Comparison of ENCODE assay signal across 18 cellular contexts in the genomic region with DNA sequence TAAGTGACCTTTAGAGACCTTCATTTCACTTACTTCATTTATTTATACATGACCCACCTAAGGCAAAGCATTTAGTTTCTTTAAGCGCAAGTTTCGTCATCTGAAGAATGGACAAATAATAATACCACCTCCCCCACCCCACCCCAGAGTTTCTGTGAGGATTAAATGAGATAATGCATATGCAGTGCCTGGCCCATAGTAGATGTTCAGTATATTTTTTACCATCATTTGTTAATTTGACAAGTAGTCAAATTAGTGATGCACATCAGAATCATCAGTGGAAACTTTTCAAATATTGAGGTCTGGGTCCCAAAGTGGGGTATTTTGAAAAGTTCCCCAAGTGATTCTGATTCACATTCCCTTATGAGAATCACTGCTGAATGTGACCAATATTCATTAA.
DNase-seq lines count a peak whose midpoint lies in the region; ATAC-seq, FAIRE-seq and TF ChIP-seq lines count a peak whose summit lies in the region.
"Had no signal": no experiment of that assay in that cellular context is flagged by ENCODE, and none has a peak within 500 bp of the region (broad histone marks: within the 10 kb centered on the region; RNA-seq: fewer than 3 reads in every experiment).

No MANE protein-coding gene starts in this region.

- FAIRE-seq in H54 (lab: Jason Lieb, UNC), result peak; percentile 23
- FAIRE-seq: D721Med, HepG2 had no signal

- ATAC-seq in memory B cell (ENCODE audit: low read depth) (no peak), HG03159 (IDR thresholded peaks at IDR 0.05; ENCODE audit: unreplicated experiment) (no peak)
- no peak for ATAC-seq in stimulated activated effector memory CD8-positive, alpha-beta T cell treated with anti-CD3 and anti-CD28 coated beads, Interleukin-12 subunit alpha, Interleukin-12 subunit beta, amount 100 ng/mL, for 72 hours
- ATAC-seq: CD8-positive, alpha-beta T cell; HepG2; Panc1; T-cell had no signal

- H3K9me3 ChIP-seq in OCI-LY3 (ENCODE audit: insufficient read depth, low read length) (no peaks in the 10 kb centered on the region), SK-N-SH (no peaks in the 10 kb centered on the region)

- H3K27ac ChIP-seq in OCI-LY3 (ENCODE audit: low read length) (peak overlapping the region; percentile 100), SK-N-SH (ENCODE audit: low read depth in 2 of 2, low read length in 1 of 2) (no peak overlapping the region)

- no peaks in the 10 kb centered on the region for H4K20me1 ChIP-seq in OCI-LY3 (ENCODE audit: insufficient read depth, low read length)
- no peaks in the 10 kb centered on the region for H4K20me1 ChIP-seq in SK-N-SH (ENCODE audit: insufficient read depth)

- H3K4me2 ChIP-seq in OCI-LY3 (ENCODE audit: low read length) (peak overlapping the region; percentile 82), SK-N-SH (no peak overlapping the region)

- no peak for TF ChIP-seq CTCF in OCI-LY3 (IDR thresholded peaks at IDR 0.05; ENCODE audit: low read depth, low read length)
- no peak for TF ChIP-seq CTCF in SK-N-SH (IDR thresholded peaks at IDR 0.05)

- H3K79me2 ChIP-seq in OCI-LY3 (ENCODE audit: low read length), result no peaks in the 10 kb centered on the region
- no peaks in the 10 kb centered on the region for H3K79me2 ChIP-seq in SK-N-SH (ENCODE audit: insufficient read depth)

- no peak for TF ChIP-seq RAD21 in SK-N-SH (IDR thresholded peaks at IDR 0.05; ENCODE audit: low read length)

- H3K9me2 ChIP-seq in SK-N-SH, result no peaks in the 10 kb centered on the region

- H3K4me1 Mint-ChIP-seq in memory B cell, result peaks cover 55% of the 10 kb centered on the region
- H3K4me1 Mint-ChIP-seq in stimulated activated effector memory CD8-positive, alpha-beta T cell treated with anti-CD3 and anti-CD28 coated beads, Interleukin-12 subunit alpha, Interleukin-12 subunit beta, amount 100 ng/mL, for 72 hours, result peaks cover 23% of the 10 kb centered on the region

- H3K36me3 Mint-ChIP-seq in memory B cell, result no peaks in the 10 kb centered on the region
- no peaks in the 10 kb centered on the region for H3K36me3 Mint-ChIP-seq in stimulated activated effector memory CD8-positive, alpha-beta T cell treated with anti-CD3 and anti-CD28 coated beads, Interleukin-12 subunit alpha, Interleukin-12 subunit beta, amount 100 ng/mL, for 72 hours
- H3K36me3 Mint-ChIP-seq: CD8-positive, alpha-beta T cell; T-cell had no signal

- peak overlapping the region; percentile 13 for H3K27ac Mint-ChIP-seq in memory B cell
- H3K27ac Mint-ChIP-seq in stimulated activated effector memory CD8-positive, alpha-beta T cell treated with anti-CD3 and anti-CD28 coated beads, Interleukin-12 subunit alpha, Interleukin-12 subunit beta, amount 100 ng/mL, for 72 hours, result no peak overlapping the region
- H3K27ac Mint-ChIP-seq: CD8-positive, alpha-beta T cell; T-cell had no signal

- CTCF ChIA-PET in SK-N-SH (lab: Yijun Ruan, JAX), result interaction anchor here (1.2 kb wide), 1 partner anchor 17 kb away, joined by 3 read pairs; no protein-coding TSS in a partner anchor

- TF ChIP-seq POLR2A in H54 (IDR thresholded peaks at IDR 0.05; ENCODE audit: low read depth, low read length), result no peak

- H2AFZ ChIP-seq in OCI-LY3 (ENCODE audit: low read depth, low read length) (no peak overlapping the region), SK-N-SH (ENCODE audit: low read depth) (no peak overlapping the region)

- peak overlapping the region; percentile 61 for H3K4me3 ChIP-seq in OCI-LY3 (ENCODE audit: low read length)
- no peak overlapping the region for H3K4me3 ChIP-seq in SK-N-SH (ENCODE audit: low read depth in 2 of 2, low read length in 1 of 2)

- H3K36me3 ChIP-seq in OCI-LY3 (replicated peaks; ENCODE audit: low read depth, low read length) (no peaks in the 10 kb centered on the region), SK-N-SH (replicated peaks in 1 of 2; ENCODE audit: control insufficient read depth in 1 of 2, insufficient read depth in 2 of 2, low read length in 1 of 2) (no peaks in the 10 kb centered on the region)

- WGBS in SK-N-SH (ENCODE audit: low lambda C conversion rate), result 96% methylated on average over 2 of the region's 2 CpGs

- H3K4me1 ChIP-seq in OCI-LY3 (ENCODE audit: low read length) (peaks cover 94% of the 10 kb centered on the region), SK-N-SH (ENCODE audit: control insufficient read depth in 1 of 2, insufficient read depth in 2 of 2, low read depth in 1 of 2, low read length in 1 of 2) (peaks cover 0 to 4% of the 10 kb centered on the region in 2 experiments; a peak in 3 of 4 replicates)

- no peaks in the 10 kb centered on the region for H3K9me3 Mint-ChIP-seq in memory B cell
- H3K9me3 Mint-ChIP-seq in stimulated activated effector memory CD8-positive, alpha-beta T cell treated with anti-CD3 and anti-CD28 coated beads, Interleukin-12 subunit alpha, Interleukin-12 subunit beta, amount 100 ng/mL, for 72 hours, result no peaks in the 10 kb centered on the region
- H3K9me3 Mint-ChIP-seq: CD8-positive, alpha-beta T cell; T-cell had no signal

- no peak for TF ChIP-seq EP300 in SK-N-SH (IDR thresholded peaks at IDR 0.05; ENCODE audit: borderline replicate concordance in 1 of 2, low read depth in 1 of 2, low read length in 1 of 2)

- no peak overlapping the region for H3K4me3 Mint-ChIP-seq in memory B cell
- no peak overlapping the region for H3K4me3 Mint-ChIP-seq in stimulated activated effector memory CD8-positive, alpha-beta T cell treated with anti-CD3 and anti-CD28 coated beads, Interleukin-12 subunit alpha, Interleukin-12 subunit beta, amount 100 ng/mL, for 72 hours
- H3K4me3 Mint-ChIP-seq: CD8-positive, alpha-beta T cell; T-cell had no signal

- no peaks in the 10 kb centered on the region for H3K27me3 Mint-ChIP-seq in memory B cell
- H3K27me3 Mint-ChIP-seq: T-cell had no signal

- DNase-seq in H54 (ENCODE audit: insufficient read length, low spot score) (no peak), memory B cell (ENCODE audit: low spot score in 2 of 2) (no peak), SK-N-SH (no peak), activated gamma-delta T cell treated with Interleukin-2 at 50 U/mL for 16 hours (no peak)
- DNase-seq in stimulated activated effector memory CD8-positive, alpha-beta T cell treated with anti-CD3 and anti-CD28 coated beads, Interleukin-12 subunit alpha, Interleukin-12 subunit beta, amount 100 ng/mL, for 72 hours (ENCODE audit: low spot score in 2 of 2), result no peak
- DNase-seq: CD8-positive, alpha-beta T cell; DMS79; GDM1; GOT3; NCI-H1417; NCI-H1930; NCI-H2171 treated with DMSO at 0.1 percent for 48 hours; T-cell had no signal

- POLR2A ChIA-PET in SK-N-SH (lab: Yijun Ruan, JAX), result no interaction called here

- H3K27me3 ChIP-seq in OCI-LY3 (ENCODE audit: low read depth, low read length), result no peaks in the 10 kb centered on the region
- no peaks in the 10 kb centered on the region for H3K27me3 ChIP-seq in SK-N-SH (ENCODE audit: insufficient read depth)

- H3K9ac ChIP-seq in OCI-LY3 (ENCODE audit: low read length), result peak overlapping the region; percentile 81
- H3K9ac ChIP-seq in SK-N-SH, result no peak overlapping the region

- H3F3A ChIP-seq in SK-N-SH (replicated peaks; ENCODE audit: insufficient read depth), result no peaks in the 10 kb centered on the region

TF ChIP-seq in SK-N-SH, 30 proteins besides CTCF, POLR2A, EP300 and RAD21:
- TF ChIP-seq, protein P1, sequence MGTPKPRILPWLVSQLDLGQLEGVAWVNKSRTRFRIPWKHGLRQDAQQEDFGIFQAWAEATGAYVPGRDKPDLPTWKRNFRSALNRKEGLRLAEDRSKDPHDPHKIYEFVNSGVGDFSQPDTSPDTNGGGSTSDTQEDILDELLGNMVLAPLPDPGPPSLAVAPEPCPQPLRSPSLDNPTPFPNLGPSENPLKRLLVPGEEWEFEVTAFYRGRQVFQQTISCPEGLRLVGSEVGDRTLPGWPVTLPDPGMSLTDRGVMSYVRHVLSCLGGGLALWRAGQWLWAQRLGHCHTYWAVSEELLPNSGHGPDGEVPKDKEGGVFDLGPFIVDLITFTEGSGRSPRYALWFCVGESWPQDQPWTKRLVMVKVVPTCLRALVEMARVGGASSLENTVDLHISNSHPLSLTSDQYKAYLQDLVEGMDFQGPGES (IDR thresholded peaks at IDR 0.05; ENCODE audit: low read depth, low read length), result no peak
- TF ChIP-seq TCF12 (IDR thresholded peaks at IDR 0.05), result no peak
- no peak for TF ChIP-seq FOSL2 (IDR thresholded peaks at IDR 0.05; ENCODE audit: borderline replicate concordance, low read depth)
- no peak for TF ChIP-seq POLR2AphosphoS5 (IDR thresholded peaks at IDR 0.05; ENCODE audit: low read depth, low read length)
- TF ChIP-seq, protein P2, sequence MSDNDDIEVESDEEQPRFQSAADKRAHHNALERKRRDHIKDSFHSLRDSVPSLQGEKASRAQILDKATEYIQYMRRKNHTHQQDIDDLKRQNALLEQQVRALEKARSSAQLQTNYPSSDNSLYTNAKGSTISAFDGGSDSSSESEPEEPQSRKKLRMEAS (IDR thresholded peaks at IDR 0.05; ENCODE audit: low read depth), result no peak
- no peak for TF ChIP-seq RFX5 (IDR thresholded peaks at IDR 0.05; ENCODE audit: low read length)
